20 cellular contexts compared by ENCODE assay signal in the genomic region with DNA sequence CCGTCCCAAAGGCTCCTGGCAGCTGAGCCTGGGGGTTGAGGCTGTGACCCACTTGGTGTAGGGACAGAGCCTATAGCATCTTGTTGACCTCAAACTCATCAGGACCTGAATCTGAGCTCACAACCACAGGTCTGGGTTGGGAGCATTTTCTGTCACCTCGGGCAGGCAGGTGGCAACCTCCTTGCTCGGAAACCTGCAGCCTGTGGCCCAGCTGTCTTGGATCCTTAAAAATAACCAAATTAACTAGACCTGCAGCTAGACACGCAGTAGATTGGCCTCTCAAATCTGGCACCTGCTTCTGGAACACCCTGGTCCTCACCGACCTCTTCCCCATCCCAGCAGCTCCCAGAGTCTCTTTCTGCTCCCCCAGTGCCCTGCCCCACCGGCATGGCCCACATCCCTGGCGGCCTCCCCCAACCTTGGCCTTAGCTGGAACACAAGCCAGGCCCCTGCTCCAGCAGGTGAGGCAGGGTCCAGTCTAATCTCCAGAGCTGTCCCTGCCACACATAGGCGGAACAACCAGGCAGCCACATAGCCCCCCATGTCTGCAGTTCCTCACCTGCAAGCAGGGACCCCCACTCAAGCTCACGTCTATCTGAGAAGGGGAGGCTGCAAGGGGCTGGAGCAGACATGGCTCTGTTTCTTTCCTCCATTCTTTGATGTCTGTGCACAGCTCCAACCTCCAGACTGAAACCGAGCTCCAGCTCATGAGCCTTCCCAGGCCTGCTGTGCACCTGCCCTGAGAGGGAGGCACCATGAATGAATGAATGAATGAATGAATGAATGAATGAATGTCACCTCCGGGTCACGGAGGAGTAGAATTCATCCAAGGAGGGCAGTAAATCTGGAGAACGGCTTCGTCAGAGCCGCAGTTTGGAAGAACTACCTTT. TPM values are rescaled to one million over a fixed set of nuclear protein-coding genes. Genes with fewer than 3 reads are reported as not detected.
"Had no signal": no experiment of that assay in that cellular context is flagged by ENCODE, and none has a peak within 500 bp of the region (broad histone marks: within the 10 kb centered on the region; RNA-seq: fewer than 3 reads in every experiment).

No MANE protein-coding gene starts in this region.

- H3K4me3 Mint-ChIP-seq: activated naive CD8-positive, alpha-beta T cell treated with anti-CD3 and anti-CD28 coated beads, Interleukin-2, amount 50 U/mL, for 24 hours; naive thymus-derived CD8-positive, alpha-beta T cell; stimulated activated naive CD8-positive, alpha-beta T cell treated with anti-CD3 and anti-CD28 coated beads, Interleukin-15, amount 100 ng/mL, for 72 hours had no signal

- H3K9me3 Mint-ChIP-seq: activated naive CD8-positive, alpha-beta T cell treated with anti-CD3 and anti-CD28 coated beads, Interleukin-2, amount 50 U/mL, for 24 hours; stimulated activated naive CD8-positive, alpha-beta T cell treated with anti-CD3 and anti-CD28 coated beads, Interleukin-15, amount 100 ng/mL, for 72 hours had no signal

- H3K27ac Mint-ChIP-seq: activated naive CD8-positive, alpha-beta T cell treated with anti-CD3 and anti-CD28 coated beads, Interleukin-2, amount 50 U/mL, for 24 hours; naive thymus-derived CD8-positive, alpha-beta T cell had no signal

- H3K4me3 ChIP-seq: gastrocnemius medialis, heart left ventricle, left ventricle myocardium inferior, upper lobe of left lung had no signal

- H3K4me1 Mint-ChIP-seq: activated naive CD8-positive, alpha-beta T cell treated with anti-CD3 and anti-CD28 coated beads, Interleukin-2, amount 50 U/mL, for 24 hours; naive thymus-derived CD8-positive, alpha-beta T cell; stimulated activated naive CD8-positive, alpha-beta T cell treated with anti-CD3 and anti-CD28 coated beads, Interleukin-15, amount 100 ng/mL, for 72 hours had no signal

- H3K27me3 ChIP-seq: upper lobe of left lung had no signal

- H3K36me3 ChIP-seq: gastrocnemius medialis, heart left ventricle, left ventricle myocardium inferior, upper lobe of left lung had no signal

- H3K27ac ChIP-seq: gastrocnemius medialis, heart left ventricle, left ventricle myocardium inferior, upper lobe of left lung had no signal

- ATAC-seq: activated naive CD8-positive, alpha-beta T cell treated with anti-CD3 and anti-CD28 coated beads, Interleukin-2, amount 50 U/mL, for 24 hours; gastrocnemius medialis; naive thymus-derived CD8-positive, alpha-beta T cell; stimulated activated naive CD8-positive, alpha-beta T cell treated with anti-CD3 and anti-CD28 coated beads, Interleukin-15, amount 100 ng/mL, for 72 hours had no signal

- DNase-seq: activated naive CD4-positive, alpha-beta T cell treated with Interleukin-2 at 50 U/mL for 16 hours; activated naive CD8-positive, alpha-beta T cell treated with anti-CD3 and anti-CD28 coated beads, Interleukin-2, amount 50 U/mL, for 24 hours; anterior cingulate cortex; cortex of kidney; gastrocnemius medialis; left ventricle myocardium inferior; nucleus accumbens; retina; stimulated activated CD4-positive, alpha-beta T cell treated with anti-CD3 and anti-CD28 coated beads, Interleukin-2, amount 100 ng/mL, for 48 hours; stimulated activated naive CD8-positive, alpha-beta T cell treated with anti-CD3 and anti-CD28 coated beads, Interleukin-15, amount 100 ng/mL, for 72 hours had no signal

- H3K9me3 ChIP-seq: gastrocnemius medialis, upper lobe of left lung had no signal

- H3K4me1 ChIP-seq: gastrocnemius medialis, heart left ventricle, left ventricle myocardium inferior had no signal

- FAIRE-seq: endometrium had no signal

RNA-seq across cellular contexts. Expression of a gene that starts 28.3 kb away (rescaled TPM):
- total RNA-seq: activated CD8-positive, alpha-beta memory T cell treated with anti-CD3 and anti-CD28 coated beads for 36 hours; gastrocnemius medialis; heart left ventricle; kidney epithelial cell; left ventricle myocardium inferior; naive thymus-derived CD8-positive, alpha-beta T cell; skeletal muscle tissue; T-helper 1 cell treated with Interleukin-12 subunit alpha and Interleukin-12 subunit beta and Interleukin-4 antibody, amounts not matched to agents 30 ng/mL and 1 ng/mL, for 36 hours; temporal lobe had no signal
- polyA plus RNA-seq: esophagus; heart left ventricle; naive thymus-derived CD8-positive, alpha-beta T cell had no signal

RNA-seq across cellular contexts. Expression of a gene that starts 43.9 kb away (rescaled TPM):
- total RNA-seq: activated CD8-positive, alpha-beta memory T cell treated with anti-CD3 and anti-CD28 coated beads for 36 hours; gastrocnemius medialis; heart left ventricle; kidney epithelial cell; left ventricle myocardium inferior; naive thymus-derived CD8-positive, alpha-beta T cell; skeletal muscle tissue; T-helper 1 cell treated with Interleukin-12 subunit alpha and Interleukin-12 subunit beta and Interleukin-4 antibody, amounts not matched to agents 30 ng/mL and 1 ng/mL, for 36 hours; temporal lobe; upper lobe of left lung had no signal
- polyA plus RNA-seq: esophagus; heart left ventricle; naive thymus-derived CD8-positive, alpha-beta T cell had no signal

RNA-seq across cellular contexts. Expression of a gene that starts 49.5 kb away (rescaled TPM):
- total RNA-seq: activated CD8-positive, alpha-beta memory T cell treated with anti-CD3 and anti-CD28 coated beads for 36 hours; gastrocnemius medialis; heart left ventricle; kidney epithelial cell; left ventricle myocardium inferior; naive thymus-derived CD8-positive, alpha-beta T cell; skeletal muscle tissue; T-helper 1 cell treated with Interleukin-12 subunit alpha and Interleukin-12 subunit beta and Interleukin-4 antibody, amounts not matched to agents 30 ng/mL and 1 ng/mL, for 36 hours; temporal lobe; upper lobe of left lung had no signal
- polyA plus RNA-seq: esophagus; heart left ventricle; naive thymus-derived CD8-positive, alpha-beta T cell had no signal
